1 cellular context compared by ENCODE assay signal in genomic region chr14:79280400-79280670, GRCh38.
TF ChIP-seq lines count a peak whose summit lies in the region.

No MANE protein-coding gene starts in this region.

TF ChIP-seq in IMR-90, 13 proteins besides CTCF, POLR2A, EP300 and RAD21 (continued from another document):
- TF ChIP-seq ELK1 (IDR thresholded peaks at IDR 0.05; ENCODE audit: borderline replicate concordance, low read depth, low read length) = no peak
- no peak for TF ChIP-seq SMC3 (IDR thresholded peaks at IDR 0.05; ENCODE audit: low read depth, low read length)
- TF ChIP-seq MAZ (IDR thresholded peaks at IDR 0.05; ENCODE audit: borderline replicate concordance, low read depth, low read length) = no peak
- TF ChIP-seq CHD1 (IDR thresholded peaks at IDR 0.05; ENCODE audit: low read depth, low read length) = no peak
- TF ChIP-seq RFX5 (IDR thresholded peaks at IDR 0.05; ENCODE audit: low read depth, low read length) = no peak
- no peak for TF ChIP-seq NFE2L2 (IDR thresholded peaks at IDR 0.05; ENCODE audit: low read depth, low read length)
